ENCODE assay signal across 7 cellular contexts in genomic region chr4:1701662-1702061, GRCh38. TPM values are rescaled to one million over a fixed set of nuclear protein-coding genes. Genes with fewer than 3 reads are reported as not detected.
A peak's percentile ranks its signal among the peaks of the same experiment; 100 is the strongest.
DNase-seq lines count a peak whose midpoint lies in the region; ATAC-seq, FAIRE-seq and TF ChIP-seq lines count a peak whose summit lies in the region.
"Not testable (repeated sequence)": the region's sequence is repeated elsewhere in the genome, so short reads cannot be mapped to it uniquely, and the experiment has no call there.

No MANE protein-coding gene starts in this region.

- not testable (repeated sequence) for H3K4me3 ChIP-seq in HL-60 (replicated peaks; ENCODE audit: insufficient read depth, low read length); K562
- peak overlapping the region; percentile 33 to 49 for H3K4me3 ChIP-seq in neutrophil (ENCODE audit: low read depth in 1 of 2, low read length in 1 of 2)

- POLR2A ChIA-PET in RWPE1 (lab: Yijun Ruan, JAX; ENCODE audit: low non-redundant PET), result not testable (repeated sequence)
- POLR2A ChIA-PET in activated CD4-positive, alpha-beta memory T cell treated with anti-CD3 and anti-CD28 coated beads for 36 hours (lab: Charles Lee), result interaction anchor here (1.8 kb wide), 1 partner anchor 11 kb away, joined by 6 read pairs; the partner anchor contains the start of gene SLBP
- POLR2A ChIA-PET in K562 (lab: Yijun Ruan, JAX), result interaction anchor here (1.5 to 3.5 kb wide), 4 partner anchors 8 to 13 kb away, joined by 6 to 20 read pairs (median 12); partner anchors contain the start of gene SLBP

- not testable (repeated sequence) for H2AFZ ChIP-seq in K562 (ENCODE audit: low read depth, low read length)

- TF ChIP-seq RAD21 in K562 (CRISPR knock-in tag; conservative IDR thresholded peaks at IDR 0.05 in 1 of 2, IDR thresholded peaks at IDR 0.05 in 1 of 2), result not testable (repeated sequence)

- H3K27me3 Mint-ChIP-seq in activated CD4-positive, alpha-beta memory T cell treated with anti-CD3 and anti-CD28 coated beads for 36 hours; stimulated activated naive CD8-positive, alpha-beta T cell treated with anti-CD3 and anti-CD28 coated beads, Interleukin-15, Interleukin-2, amounts not matched to agents 100 ng/mL and 50 ng/mL, for 24 hours: not testable (repeated sequence)

- not testable (repeated sequence) for H3K9me1 ChIP-seq in K562 (ENCODE audit: control insufficient read depth, insufficient read depth, low read length)

- 96% methylated on average over 8 of the region's 8 CpGs for WGBS in K562 (ENCODE audit: insufficient coverage, low coverage, missing lambda C conversion rate)

- peaks cover 30% of the 10 kb centered on the region for H4K20me1 ChIP-seq in K562 (replicated peaks; ENCODE audit: control insufficient read depth, insufficient read depth, low read length)

- not testable (repeated sequence) for H3K4me3 Mint-ChIP-seq in activated CD4-positive, alpha-beta memory T cell treated with anti-CD3 and anti-CD28 coated beads for 36 hours; stimulated activated naive CD8-positive, alpha-beta T cell treated with anti-CD3 and anti-CD28 coated beads, Interleukin-15, Interleukin-2, amounts not matched to agents 100 ng/mL and 50 ng/mL, for 24 hours

- H3K9ac ChIP-seq in K562 (ENCODE audit: insufficient read depth in 1 of 2, low read depth in 2 of 2, low read length in 2 of 2), result not testable (repeated sequence)

- TF ChIP-seq CTCF in HL-60 (IDR thresholded peaks at IDR 0.05; ENCODE audit: insufficient read depth, low read length); RWPE1 (conservative IDR thresholded peaks at IDR 0.05; ENCODE audit: low read depth); K562 (IDR thresholded peaks at IDR 0.05 in 2 of 3, conservative IDR thresholded peaks at IDR 0.05 in 1 of 3; ENCODE audit: insufficient read depth in 2 of 3, low read depth in 1 of 3, low read length in 3 of 3); neutrophil (IDR thresholded peaks at IDR 0.05): not testable (repeated sequence)

- H3K4me2 ChIP-seq in K562 (ENCODE audit: insufficient read depth, low read length), result not testable (repeated sequence)

- intact Hi-C loops in activated CD4-positive, alpha-beta memory T cell treated with anti-CD3 and anti-CD28 coated beads for 36 hours (cut with micrococcal nuclease); K562 (cut with micrococcal nuclease): not testable (repeated sequence)

- not testable (repeated sequence) for FAIRE-seq in K562 (lab: Jason Lieb, UNC)

- peak overlapping the region; percentile 43 for H3K27ac Mint-ChIP-seq in activated CD4-positive, alpha-beta memory T cell treated with anti-CD3 and anti-CD28 coated beads for 36 hours
- peak overlapping the region; percentile 54 for H3K27ac Mint-ChIP-seq in stimulated activated naive CD8-positive, alpha-beta T cell treated with anti-CD3 and anti-CD28 coated beads, Interleukin-15, Interleukin-2, amounts not matched to agents 100 ng/mL and 50 ng/mL, for 24 hours

- H3K27ac ChIP-seq in HL-60 (replicated peaks) (peak overlapping the region; percentile 16; the same call in 1 of the 2 replicates), RWPE1 (0 out of 2 replicates have a peak overlapping the region, but pooled peaks have one; percentile 18), neutrophil (peak overlapping the region; percentile 78)
- H3K27ac ChIP-seq in K562 (ENCODE audit: extremely low read depth, low read depth, low read length), result not testable (repeated sequence)

- CTCF ChIA-PET in RWPE1 (lab: Yijun Ruan, JAX), result interaction anchor here (1.2 kb wide), 1 partner anchor 8 kb away, joined by 5 read pairs; no protein-coding TSS in a partner anchor
- CTCF ChIA-PET in activated CD4-positive, alpha-beta memory T cell treated with anti-CD3 and anti-CD28 coated beads for 36 hours (lab: Charles Lee), result interaction anchor here (15.6 kb wide), 1 partner anchor 9 kb away, joined by 203 read pairs; no protein-coding TSS in a partner anchor
- CTCF ChIA-PET in K562 (lab: Yijun Ruan, JAX; ENCODE audit: low intra/inter-chr PET ratio), result not testable (repeated sequence)

- BruUV-seq in K562 (replicated peaks; lab: Mats Ljungman, UMichigan), result not testable (repeated sequence)

- H3K4me1 ChIP-seq in K562 (replicated peaks in 1 of 2; ENCODE audit: control insufficient read depth in 2 of 2, insufficient read depth in 2 of 2, low read length in 2 of 2), result not testable (repeated sequence)
- H3K4me1 ChIP-seq in neutrophil (ENCODE audit: control insufficient read depth in 1 of 2, insufficient read depth in 1 of 2, low read depth in 1 of 2, low read length in 1 of 2), result peaks cover 25 to 29% of the 10 kb centered on the region in 2 experiments

- H3K9me3 ChIP-seq in K562 (replicated peaks; ENCODE audit: control insufficient read depth, insufficient read depth, low read depth, low read length); neutrophil: not testable (repeated sequence)

- TF ChIP-seq POLR2A in K562 (conservative IDR thresholded peaks at IDR 0.05), result not testable (repeated sequence)

- peaks cover 64% of the 10 kb centered on the region for H3K79me2 ChIP-seq in K562 (ENCODE audit: control insufficient read depth, insufficient read depth, low read length)

- H3K36me3 ChIP-seq in K562 (ENCODE audit: control insufficient read depth, insufficient read depth, low read length), result peaks cover 96% of the 10 kb centered on the region
- H3K36me3 ChIP-seq in neutrophil, result not testable (repeated sequence)

- not testable (repeated sequence) for H3K9me3 Mint-ChIP-seq in activated CD4-positive, alpha-beta memory T cell treated with anti-CD3 and anti-CD28 coated beads for 36 hours; stimulated activated naive CD8-positive, alpha-beta T cell treated with anti-CD3 and anti-CD28 coated beads, Interleukin-15, Interleukin-2, amounts not matched to agents 100 ng/mL and 50 ng/mL, for 24 hours

- not testable (repeated sequence) for H3K27me3 ChIP-seq in HL-60 (ENCODE audit: insufficient read depth, poor library complexity, severe bottlenecking); K562 (ENCODE audit: control insufficient read depth in 2 of 2, insufficient read depth in 2 of 2, low read length in 2 of 2); neutrophil

- peaks cover 38% of the 10 kb centered on the region for H3K4me1 Mint-ChIP-seq in activated CD4-positive, alpha-beta memory T cell treated with anti-CD3 and anti-CD28 coated beads for 36 hours (ENCODE audit: low read depth)
- peaks cover 32% of the 10 kb centered on the region for H3K4me1 Mint-ChIP-seq in stimulated activated naive CD8-positive, alpha-beta T cell treated with anti-CD3 and anti-CD28 coated beads, Interleukin-15, Interleukin-2, amounts not matched to agents 100 ng/mL and 50 ng/mL, for 24 hours (ENCODE audit: low read depth)

- peaks cover 56% of the 10 kb centered on the region for H3K36me3 Mint-ChIP-seq in activated CD4-positive, alpha-beta memory T cell treated with anti-CD3 and anti-CD28 coated beads for 36 hours
- peaks cover 76% of the 10 kb centered on the region for H3K36me3 Mint-ChIP-seq in stimulated activated naive CD8-positive, alpha-beta T cell treated with anti-CD3 and anti-CD28 coated beads, Interleukin-15, Interleukin-2, amounts not matched to agents 100 ng/mL and 50 ng/mL, for 24 hours (ENCODE audit: low read depth)

- ATAC-seq in K562, result not testable (repeated sequence)

- not testable (repeated sequence) for TF ChIP-seq EP300 in K562 (IDR thresholded peaks at IDR 0.05; ENCODE audit: low read length)

- DNase-seq in HL-60 (ENCODE audit: low read depth in 1 of 2, low spot score in 1 of 2) (peak in 1 of 2 experiments; percentile 71), MV-4-11 (lab: John Stamatoyannopoulos, UW) (peak; percentile 73)
- DNase-seq in RWPE1 (ENCODE audit: low spot score); activated CD4-positive, alpha-beta memory T cell treated with anti-CD3 and anti-CD28 coated beads for 36 hours; K562 (ENCODE audit: extremely low read depth in 1 of 4, low spot score in 3 of 4): not testable (repeated sequence)

- in situ Hi-C loops in K562 (cut with MboI), result not testable (repeated sequence)

RNA-seq across cellular contexts. Expression of gene SLBP, which starts 10.5 kb away (rescaled TPM):
- total RNA-seq in activated CD4-positive, alpha-beta memory T cell treated with anti-CD3 and anti-CD28 coated beads for 36 hours, result 100 to 1,000 TPM; 103 to 106 TPM
- 30.7 and 52.5 TPM in 2 replicates for total RNA-seq in K562 (2011; cell fraction: chromatin; rRNA removed; ENCODE audit: low replicate concordance)
- 27.1 and 28.9 TPM in 2 replicates for total RNA-seq in K562 (2011; cell fraction: nucleolus; rRNA removed)
- 42.8 and 65.1 TPM in 2 replicates for total RNA-seq in K562 (2011; cell fraction: nucleoplasm; rRNA removed)
- 185 and 221 TPM in 2 replicates for total RNA-seq in K562 (2014; rRNA removed)
- 161 and 175 TPM in 2 replicates for total RNA-seq in K562 (2014; rRNA removed; fragmentation: Illumina TruSeq; extraction: Trizol)
- total RNA-seq in K562 (2015; rRNA removed; fragmentation: Illumina TruSeq; extraction: Trizol), result 148 and 164 TPM in 2 replicates
- total RNA-seq in K562 (2021), result 123 and 128 TPM in 2 replicates
- polyA plus RNA-seq in K562 (2011; rRNA removed), result 121 and 191 TPM in 2 replicates
- polyA plus RNA-seq in K562 (2011; cell fraction: cytosol; rRNA removed), result 86.2 and 92.0 TPM in 2 replicates
- polyA plus RNA-seq in K562 (2011; cell fraction: nucleus; rRNA removed), result 39.9 and 51.3 TPM in 2 replicates
- polyA plus RNA-seq in K562 (2012), result 91.7 and 104 TPM in 2 replicates
- polyA plus RNA-seq in K562 (2014; fragmentation: Illumina TruSeq; extraction: Trizol), result 171 and 214 TPM in 2 replicates
- polyA plus RNA-seq in K562 (2014; fragmentation: Nextera tagmentation; extraction: Ambion mirVana), result 10 to 100 TPM; 49.4 to 81.8 TPM
- polyA plus RNA-seq in K562 (2014; rRNA removed), result 157 and 162 TPM in 2 replicates
- polyA minus RNA-seq in K562 (2011; rRNA and poly(A)+ RNA removed), result 103 and 121 TPM in 2 replicates
- 51.2 and 63.8 TPM in 2 replicates for polyA minus RNA-seq in K562 (2011; cell fraction: cytosol; rRNA and poly(A)+ RNA removed)
- 14.9 and 23.8 TPM in 2 replicates for polyA minus RNA-seq in K562 (2011; cell fraction: nucleus; rRNA and poly(A)+ RNA removed)

RNA-seq across cellular contexts. Expression of gene FAM53A, which starts 17.5 kb away (rescaled TPM):
- 1 to 10 TPM; 1.3 to 1.4 TPM for total RNA-seq in activated CD4-positive, alpha-beta memory T cell treated with anti-CD3 and anti-CD28 coated beads for 36 hours
- total RNA-seq in K562 (2011; cell fraction: chromatin; rRNA removed; ENCODE audit: low replicate concordance), result 3.4 and 8.9 TPM in 2 replicates
- total RNA-seq in K562 (2011; cell fraction: nucleolus; rRNA removed), result 2.8 and 3.7 TPM in 2 replicates
- 2.1 and 2.4 TPM in 2 replicates for total RNA-seq in K562 (2011; cell fraction: nucleoplasm; rRNA removed)
- total RNA-seq in K562 (2014; rRNA removed) (1.8 and 2.6 TPM in 2 replicates), K562 (2014; rRNA removed; fragmentation: Illumina TruSeq; extraction: Trizol) (0.76 TPM in 1 of 2 replicates, not detected in the other), K562 (2015; rRNA removed; fragmentation: Illumina TruSeq; extraction: Trizol) (1.1 TPM in 2 replicates), K562 (2021) (1.6 and 2.0 TPM in 2 replicates)
- polyA plus RNA-seq in K562 (2011; rRNA removed) (0.53 and 1.3 TPM in 2 replicates), K562 (2014; fragmentation: Illumina TruSeq; extraction: Trizol) (0.62 and 1.4 TPM in 2 replicates), K562 (2014; fragmentation: Nextera tagmentation; extraction: Ambion mirVana) (not detected), K562 (2014; rRNA removed) (1.4 and 2.7 TPM in 2 replicates)
- 1.7 and 2.5 TPM in 2 replicates for polyA plus RNA-seq in K562 (2011; cell fraction: cytosol; rRNA removed)
- 1.9 and 2.9 TPM in 2 replicates for polyA plus RNA-seq in K562 (2011; cell fraction: nucleus; rRNA removed)
- polyA plus RNA-seq in K562 (2012), result 1.4 and 2.1 TPM in 2 replicates
- 0.45 and 1.1 TPM in 2 replicates for polyA minus RNA-seq in K562 (2011; rRNA and poly(A)+ RNA removed)
- 2.6 and 3.8 TPM in 2 replicates for polyA minus RNA-seq in K562 (2011; cell fraction: cytosol; rRNA and poly(A)+ RNA removed)
- polyA minus RNA-seq in K562 (2011; cell fraction: nucleus; rRNA and poly(A)+ RNA removed), result 1.00 and 1.8 TPM in 2 replicates

RNA-seq across cellular contexts. Expression of gene TMEM129, which starts 19.5 kb away (rescaled TPM):
- total RNA-seq in activated CD4-positive, alpha-beta memory T cell treated with anti-CD3 and anti-CD28 coated beads for 36 hours, result 10 to 100 TPM; 16.2 to 18.1 TPM
- total RNA-seq in K562 (2011; cell fraction: chromatin; rRNA removed; ENCODE audit: low replicate concordance), result 25.4 and 79.9 TPM in 2 replicates
- total RNA-seq in K562 (2011; cell fraction: nucleolus; rRNA removed), result 85.2 and 91.1 TPM in 2 replicates
- 51.7 and 55.1 TPM in 2 replicates for total RNA-seq in K562 (2011; cell fraction: nucleoplasm; rRNA removed)
- total RNA-seq in K562 (2014; rRNA removed), result 34.3 and 44.0 TPM in 2 replicates
- 5.8 and 7.8 TPM in 2 replicates for total RNA-seq in K562 (2014; rRNA removed; fragmentation: Illumina TruSeq; extraction: Trizol)
- total RNA-seq in K562 (2015; rRNA removed; fragmentation: Illumina TruSeq; extraction: Trizol), result 18.4 and 20.4 TPM in 2 replicates
- 40.0 and 40.3 TPM in 2 replicates for total RNA-seq in K562 (2021)
- polyA plus RNA-seq in K562 (2011; rRNA removed), result 17.9 and 28.9 TPM in 2 replicates
- 37.3 and 93.7 TPM in 2 replicates for polyA plus RNA-seq in K562 (2011; cell fraction: cytosol; rRNA removed)
- 100 and 135 TPM in 2 replicates for polyA plus RNA-seq in K562 (2011; cell fraction: nucleus; rRNA removed)
- 23.2 and 37.4 TPM in 2 replicates for polyA plus RNA-seq in K562 (2012)
- polyA plus RNA-seq in K562 (2014; fragmentation: Illumina TruSeq; extraction: Trizol), result 18.8 and 24.3 TPM in 2 replicates
- under 1 TPM; 0.34 to 0.53 TPM for polyA plus RNA-seq in K562 (2014; fragmentation: Nextera tagmentation; extraction: Ambion mirVana)
- 42.9 and 47.2 TPM in 2 replicates for polyA plus RNA-seq in K562 (2014; rRNA removed)
- 5.4 and 10.2 TPM in 2 replicates for polyA minus RNA-seq in K562 (2011; rRNA and poly(A)+ RNA removed)
- 23.7 and 31.6 TPM in 2 replicates for polyA minus RNA-seq in K562 (2011; cell fraction: cytosol; rRNA and poly(A)+ RNA removed)
- polyA minus RNA-seq in K562 (2011; cell fraction: nucleus; rRNA and poly(A)+ RNA removed), result 19.1 and 20.1 TPM in 2 replicates

RNA-seq across cellular contexts. Expression of gene TACC3, which starts 19.7 kb away (rescaled TPM):
- total RNA-seq in activated CD4-positive, alpha-beta memory T cell treated with anti-CD3 and anti-CD28 coated beads for 36 hours, result 100 to 1,000 TPM; 194 to 201 TPM
- 114 and 225 TPM in 2 replicates for total RNA-seq in K562 (2011; cell fraction: chromatin; rRNA removed; ENCODE audit: low replicate concordance)
- total RNA-seq in K562 (2011; cell fraction: nucleolus; rRNA removed), result 114 and 126 TPM in 2 replicates
- 94.5 and 103 TPM in 2 replicates for total RNA-seq in K562 (2011; cell fraction: nucleoplasm; rRNA removed)
- total RNA-seq in K562 (2014; rRNA removed) (66.3 and 80.2 TPM in 2 replicates), K562 (2014; rRNA removed; fragmentation: Illumina TruSeq; extraction: Trizol) (47.1 and 49.7 TPM in 2 replicates), K562 (2015; rRNA removed; fragmentation: Illumina TruSeq; extraction: Trizol) (52.1 and 55.6 TPM in 2 replicates), K562 (2021) (112 and 122 TPM in 2 replicates)
- polyA plus RNA-seq in K562 (2011; rRNA removed) (50.3 and 50.8 TPM in 2 replicates), K562 (2014; fragmentation: Illumina TruSeq; extraction: Trizol) (95.2 and 122 TPM in 2 replicates), K562 (2014; fragmentation: Nextera tagmentation; extraction: Ambion mirVana) (1 to 10 TPM; 1.9 to 2.8 TPM), K562 (2014; rRNA removed) (90.1 and 102 TPM in 2 replicates)
- polyA plus RNA-seq in K562 (2011; cell fraction: cytosol; rRNA removed), result 45.2 and 61.0 TPM in 2 replicates
- polyA plus RNA-seq in K562 (2011; cell fraction: nucleus; rRNA removed), result 150 and 212 TPM in 2 replicates
- 93.9 and 100.0 TPM in 2 replicates for polyA plus RNA-seq in K562 (2012)
- 16.5 and 18.3 TPM in 2 replicates for polyA minus RNA-seq in K562 (2011; rRNA and poly(A)+ RNA removed)
- 37.4 and 55.6 TPM in 2 replicates for polyA minus RNA-seq in K562 (2011; cell fraction: cytosol; rRNA and poly(A)+ RNA removed)
- polyA minus RNA-seq in K562 (2011; cell fraction: nucleus; rRNA and poly(A)+ RNA removed), result 40.5 and 49.1 TPM in 2 replicates
